10 cellular contexts compared by ENCODE assay signal in genomic region chr2:7972670-7973069, GRCh38.
"Had no signal": no experiment of that assay in that cellular context is flagged by ENCODE, and none has a peak within 500 bp of the region (broad histone marks: within the 10 kb centered on the region; RNA-seq: fewer than 3 reads in every experiment).

No MANE protein-coding gene starts in this region.

- H3K27me3 ChIP-seq: upper lobe of right lung had no signal

- H3K36me3 ChIP-seq: upper lobe of right lung had no signal

- FAIRE-seq: TTC549 had no signal

- H3K27ac ChIP-seq: upper lobe of right lung had no signal

- H3K9me3 ChIP-seq: mucosa of descending colon, upper lobe of right lung had no signal

- H3K4me3 ChIP-seq: mucosa of descending colon, upper lobe of right lung had no signal

- DNase-seq: activated CD4-positive, alpha-beta memory T cell treated with anti-CD3 and anti-CD28 coated beads for 36 hours; activated CD4-positive, alpha-beta T cell treated with anti-CD3 and anti-CD28 coated beads for 36 hours; activated T-cell treated with anti-CD3 and anti-CD28 coated beads for 4 hours; effector memory CD4-positive, alpha-beta T cell; mesenchymal stem cell; mucosa of descending colon; naive B cell; stimulated activated naive CD4-positive, alpha-beta T cell; upper lobe of right lung had no signal

- H3K4me1 ChIP-seq: upper lobe of right lung had no signal
